ENCODE assay signal across 8 cellular contexts in genomic region chrX:56763556-56764152, GRCh38. TPM values are rescaled to one million over a fixed set of nuclear protein-coding genes. Genes with fewer than 3 reads are reported as not detected.
A peak's percentile ranks its signal among the peaks of the same experiment; 100 is the strongest.
DNase-seq lines count a peak whose midpoint lies in the region; ATAC-seq and TF ChIP-seq lines count a peak whose summit lies in the region.

No MANE protein-coding gene starts in this region.

- H2BK15ac ChIP-seq in mesenchymal stem cell (ENCODE audit: low read depth, poor library complexity, severe bottlenecking): no peak overlapping the region

- no peak overlapping the region for H3K18ac ChIP-seq in mesenchymal stem cell (ENCODE audit: low read depth in 1 of 2, low read length in 2 of 2)

- H3K14ac ChIP-seq in mesenchymal stem cell (ENCODE audit: low read length in 2 of 2): no peak overlapping the region

- peaks cover 0 to 25% of the 10 kb centered on the region in 2 experiments for H3K36me3 ChIP-seq in mesenchymal stem cell (ENCODE audit: control insufficient read depth in 1 of 2, insufficient read depth in 2 of 2, low read depth in 1 of 2, low read length in 2 of 2)

- POLR2A ChIA-PET in CD4-positive, alpha-beta T cell (lab: Charles Lee): interaction anchor here (1.8 kb wide), 1 partner anchor 18 kb away, joined by 4 read pairs; no protein-coding TSS in a partner anchor

- H3K27ac ChIP-seq in CD4-positive, alpha-beta T cell (ENCODE audit: low read depth, low read length): peak overlapping the region; percentile 79
- H3K27ac ChIP-seq in mesenchymal stem cell (ENCODE audit: low read length, poor library complexity, severe bottlenecking): no peak overlapping the region

- H3K4ac ChIP-seq in mesenchymal stem cell (ENCODE audit: low read depth in 1 of 2, low read length in 2 of 2): no peak overlapping the region

- H3K4me2 ChIP-seq in mesenchymal stem cell (ENCODE audit: low read length, poor library complexity, severe bottlenecking): no peak overlapping the region

- CTCF ChIA-PET in CD4-positive, alpha-beta T cell (lab: Charles Lee): interaction anchor here (0.7 to 1.2 kb wide), 2 partner anchors 12 to 214 kb away, joined by 4 to 6 read pairs; no protein-coding TSS in a partner anchor

- H4K8ac ChIP-seq in mesenchymal stem cell (ENCODE audit: low read length): no peak overlapping the region

- DNase-seq in CD4-positive, alpha-beta T cell: peak in 7 of 10 experiments; percentile 9 to 77 (median 35)
- DNase-seq in mesenchymal stem cell: no peak
- DNase-seq in DMS 273 (lab: John Stamatoyannopoulos, UW; ENCODE audit: unreplicated experiment): no peak
- no peak for DNase-seq in NCI-H524 (lab: John Stamatoyannopoulos, UW)

- peak overlapping the region; percentile 87 for H3K9ac ChIP-seq in mesenchymal stem cell (ENCODE audit: low read length)

- no peak overlapping the region for H4K91ac ChIP-seq in mesenchymal stem cell (ENCODE audit: low read length)

- peaks cover 5% of the 10 kb centered on the region for H3K36me3 Mint-ChIP-seq in CD4-positive, alpha-beta T cell (ENCODE audit: low read depth)
- H3K36me3 Mint-ChIP-seq in activated naive CD8-positive, alpha-beta T cell: no peaks in the 10 kb centered on the region

- H3K4me3 Mint-ChIP-seq in CD4-positive, alpha-beta T cell: peak overlapping the region; percentile 70
- H3K4me3 Mint-ChIP-seq in activated naive CD8-positive, alpha-beta T cell: no peak overlapping the region

- peaks cover 7% of the 10 kb centered on the region for H3K4me1 ChIP-seq in mesenchymal stem cell (ENCODE audit: control insufficient read depth, insufficient read depth, low read depth, low read length)

- H3K4me3 ChIP-seq in mesenchymal stem cell (ENCODE audit: insufficient read depth in 1 of 2, low read depth in 1 of 2, low read length in 2 of 2): peak overlapping the region in 1 of 2 experiments; percentile 83

- H3K9me3 ChIP-seq in CD4-positive, alpha-beta T cell (ENCODE audit: control insufficient read depth, low read length): no peaks in the 10 kb centered on the region
- H3K9me3 ChIP-seq in mesenchymal stem cell (ENCODE audit: control insufficient read depth, low read length): no peaks in the 10 kb centered on the region

- H2BK5ac ChIP-seq in mesenchymal stem cell (ENCODE audit: low read depth, low read length, poor library complexity, severe bottlenecking): no peak overlapping the region

- H2AFZ ChIP-seq in mesenchymal stem cell (ENCODE audit: low read depth, low read length): no peak overlapping the region

- no peak overlapping the region for H3K23ac ChIP-seq in mesenchymal stem cell (ENCODE audit: low read length in 2 of 2)

- ATAC-seq in CD4-positive, alpha-beta T cell (ENCODE audit: poor library complexity): no peak
- peak; percentile 21 for ATAC-seq in HG03095 (IDR thresholded peaks at IDR 0.05; ENCODE audit: unreplicated experiment)
- ATAC-seq in GM21528 (IDR thresholded peaks at IDR 0.05; ENCODE audit: low FRiP score, unreplicated experiment): no peak
- ATAC-seq in GM19023 (IDR thresholded peaks at IDR 0.05; ENCODE audit: unreplicated experiment): no peak

- H3K27me3 ChIP-seq in CD4-positive, alpha-beta T cell (ENCODE audit: control insufficient read depth, insufficient read depth, low read length): no peaks in the 10 kb centered on the region
- peaks cover 0 to 24% of the 10 kb centered on the region in 2 experiments for H3K27me3 ChIP-seq in mesenchymal stem cell (ENCODE audit: control insufficient read depth in 1 of 2, insufficient read depth in 1 of 2, low read length in 2 of 2)

- no peak overlapping the region for H2BK12ac ChIP-seq in mesenchymal stem cell (ENCODE audit: low read length in 2 of 2)

- no peak overlapping the region for H2AK5ac ChIP-seq in mesenchymal stem cell (ENCODE audit: low read length, severe bottlenecking)

- no peaks in the 10 kb centered on the region for H3K9me3 Mint-ChIP-seq in CD4-positive, alpha-beta T cell
- H3K9me3 Mint-ChIP-seq in activated naive CD8-positive, alpha-beta T cell (ENCODE audit: low read depth): no peaks in the 10 kb centered on the region

- H3K27me3 Mint-ChIP-seq in CD4-positive, alpha-beta T cell: no peaks in the 10 kb centered on the region
- H3K27me3 Mint-ChIP-seq in activated naive CD8-positive, alpha-beta T cell: no peaks in the 10 kb centered on the region

- WGBS in mesenchymal stem cell: 91% methylated on average over 9 of the region's 11 CpGs

- peaks cover 65% of the 10 kb centered on the region for H3K4me1 Mint-ChIP-seq in CD4-positive, alpha-beta T cell (ENCODE audit: low read depth)
- H3K4me1 Mint-ChIP-seq in activated naive CD8-positive, alpha-beta T cell (ENCODE audit: low read depth): peaks cover 50% of the 10 kb centered on the region

- TF ChIP-seq CTCF in CD4-positive, alpha-beta T cell (IDR thresholded peaks at IDR 0.05): no peak

- intact Hi-C loops in CD4-positive, alpha-beta T cell (cut with DNase I, micrococcal nuclease): no loop called here

- no peak overlapping the region for H2BK120ac ChIP-seq in mesenchymal stem cell (ENCODE audit: low read depth, low read length)

- H3K27ac Mint-ChIP-seq in CD4-positive, alpha-beta T cell: peak overlapping the region; percentile 90
- peak overlapping the region; percentile 99 for H3K27ac Mint-ChIP-seq in activated naive CD8-positive, alpha-beta T cell

- H3K79me1 ChIP-seq in mesenchymal stem cell (replicated peaks; ENCODE audit: low read length, poor library complexity, severe bottlenecking): peaks cover 18% of the 10 kb centered on the region

RNA-seq across cellular contexts. Expression of gene NBDY, which starts 34.6 kb away (rescaled TPM):
- 10 to 100 TPM; 25.0 to 28.3 TPM for total RNA-seq in CD4-positive, alpha-beta T cell
- polyA plus RNA-seq in mesenchymal stem cell (2013, experiment 1 of 2): 125 TPM
- polyA plus RNA-seq in mesenchymal stem cell (2013, experiment 2 of 2): 135 TPM

Comparison
In these comparisons a context has a peak if more than half of its experiments do, and no peak if none do; other contexts are left out.
1. DNase-seq: peak in CD4-positive, alpha-beta T cell (7 of 10); none in mesenchymal stem cell (single experiment), DMS 273 (single experiment) and NCI-H524 (0 of 2).